Comparison of ENCODE assay signal across 1 cellular context in genomic region chr12:89461649-89462612, GRCh38.
TF ChIP-seq lines count a peak whose summit lies in the region.

No MANE protein-coding gene starts in this region.

TF ChIP-seq in HEK293, 187 proteins besides CTCF, POLR2A, EP300 and RAD21 (continued from another document):
- TF ChIP-seq INSM2 (tag by site-specific recombination; IDR thresholded peaks at IDR 0.05) (no peak), ZNF692 (tag by site-specific recombination; IDR thresholded peaks at IDR 0.05) (0 out of 2 replicates have a peak, but pooled peaks have one; percentile 36), ZBTB17 (tag by site-specific recombination; IDR thresholded peaks at IDR 0.05) (0 out of 2 replicates have a peak, but pooled peaks have one; percentile 16), ZNF48 (tag by site-specific recombination; IDR thresholded peaks at IDR 0.05) (no peak), ZNF341 (tag by site-specific recombination; IDR thresholded peaks at IDR 0.05; ENCODE audit: low read depth) (no peak), ZNF311 (tag by site-specific recombination; IDR thresholded peaks at IDR 0.05; ENCODE audit: borderline replicate concordance) (no peak), KLF7 (tag by site-specific recombination; IDR thresholded peaks at IDR 0.05; ENCODE audit: borderline replicate concordance) (no peak), ZNF645 (tag by site-specific recombination; IDR thresholded peaks at IDR 0.05) (no peak), SETDB1 (IDR thresholded peaks at IDR 0.05; ENCODE audit: insufficient read length, low read length) (no peak), ZNF394 (tag by site-specific recombination; IDR thresholded peaks at IDR 0.05; ENCODE audit: borderline replicate concordance) (no peak), ZNF16 (tag by site-specific recombination; IDR thresholded peaks at IDR 0.05; ENCODE audit: low read depth) (no peak), ZNF121 (tag by site-specific recombination; IDR thresholded peaks at IDR 0.05) (no peak), ZIC2 (tag by site-specific recombination; IDR thresholded peaks at IDR 0.05) (no peak), ZNF830 (tag by site-specific recombination; IDR thresholded peaks at IDR 0.05; ENCODE audit: low read depth) (no peak), ZNF202 (tag by site-specific recombination; IDR thresholded peaks at IDR 0.05; ENCODE audit: borderline replicate concordance) (no peak), ZNF449 (tag by site-specific recombination; IDR thresholded peaks at IDR 0.05) (no peak), KLF1 (tag by site-specific recombination; IDR thresholded peaks at IDR 0.05) (no peak), ZNF398 (tag by site-specific recombination; IDR thresholded peaks at IDR 0.05) (no peak), ZNF223 (tag by site-specific recombination; IDR thresholded peaks at IDR 0.05) (no peak), ZFP41 (tag by site-specific recombination; IDR thresholded peaks at IDR 0.05; ENCODE audit: borderline replicate concordance) (no peak), ZBTB48 (tag by site-specific recombination; IDR thresholded peaks at IDR 0.05) (no peak), SP3 (tag by site-specific recombination; IDR thresholded peaks at IDR 0.05) (no peak), ZNF335 (tag by site-specific recombination; conservative IDR thresholded peaks at IDR 0.05) (no peak), ZBTB49 (tag by site-specific recombination; IDR thresholded peaks at IDR 0.05; ENCODE audit: low read depth) (no peak), PRDM4 (tag by site-specific recombination; IDR thresholded peaks at IDR 0.05) (peak; percentile 72), ZNF621 (tag by site-specific recombination; IDR thresholded peaks at IDR 0.05) (no peak), PBX3 (CRISPR knock-in tag; IDR thresholded peaks at IDR 0.05) (no peak), ZNF518A (tag by site-specific recombination; conservative IDR thresholded peaks at IDR 0.05; ENCODE audit: low read depth) (no peak), ZNF184 (tag by site-specific recombination; IDR thresholded peaks at IDR 0.05) (no peak), ZNF654 (tag by site-specific recombination; IDR thresholded peaks at IDR 0.05; ENCODE audit: low read depth) (peak; percentile 88)
TF ChIP-seq in HEK293: peak in this region for 6.
